1 cellular context compared by ENCODE assay signal in genomic region chr11:1401656-1402221, GRCh38.
TF ChIP-seq lines count a peak whose summit lies in the region.

No MANE protein-coding gene starts in this region.

TF ChIP-seq in HEK293, 187 proteins besides CTCF, POLR2A, EP300 and RAD21 (continued from another document):
- TF ChIP-seq PRDM2 (tag by site-specific recombination; IDR thresholded peaks at IDR 0.05; ENCODE audit: borderline replicate concordance) = no peak
- peak; percentile 52 for TF ChIP-seq ZIC2 (tag by site-specific recombination; IDR thresholded peaks at IDR 0.05)
- no peak for TF ChIP-seq ZNF510 (tag by site-specific recombination; IDR thresholded peaks at IDR 0.05; ENCODE audit: insufficient replicate concordance)
- no peak for TF ChIP-seq ZFP37 (tag by site-specific recombination; IDR thresholded peaks at IDR 0.05)
- TF ChIP-seq ZNF501 (tag by site-specific recombination; IDR thresholded peaks at IDR 0.05) = no peak
- TF ChIP-seq ZFHX2 (tag by site-specific recombination; conservative IDR thresholded peaks at IDR 0.05) = peak; percentile 44; the same call in 1 of the 2 replicates
- TF ChIP-seq ZNF585B (tag by site-specific recombination; IDR thresholded peaks at IDR 0.05) = no peak
- no peak for TF ChIP-seq ZNF623 (tag by site-specific recombination; IDR thresholded peaks at IDR 0.05)
- no peak for TF ChIP-seq ZNF521 (tag by site-specific recombination; IDR thresholded peaks at IDR 0.05)
- TF ChIP-seq ZXDB (tag by site-specific recombination; IDR thresholded peaks at IDR 0.05) = no peak
- TF ChIP-seq ZNF791 (tag by site-specific recombination; IDR thresholded peaks at IDR 0.05) = no peak
- no peak for TF ChIP-seq ZNF76 (tag by site-specific recombination; IDR thresholded peaks at IDR 0.05; ENCODE audit: borderline replicate concordance, low read depth)
- no peak for TF ChIP-seq ZNF146 (tag by site-specific recombination; IDR thresholded peaks at IDR 0.05)
- TF ChIP-seq ZNF239 (tag by site-specific recombination; IDR thresholded peaks at IDR 0.05) = no peak
- TF ChIP-seq ZNF202 (tag by site-specific recombination; IDR thresholded peaks at IDR 0.05; ENCODE audit: borderline replicate concordance) = no peak
- no peak for TF ChIP-seq SP3 (tag by site-specific recombination; IDR thresholded peaks at IDR 0.05)
- peak; percentile 47; the same call in 1 of the 2 replicates for TF ChIP-seq SP7 (tag by site-specific recombination; IDR thresholded peaks at IDR 0.05)
- TF ChIP-seq EGR2 (tag by site-specific recombination; IDR thresholded peaks at IDR 0.05; ENCODE audit: low read depth) = 0 out of 2 replicates have a peak, but pooled peaks have one; percentile 20
- TF ChIP-seq ZNF157 (tag by site-specific recombination; IDR thresholded peaks at IDR 0.05) = no peak
- TF ChIP-seq REST (tag by site-specific recombination; IDR thresholded peaks at IDR 0.05) = peak; percentile 99
- no peak for TF ChIP-seq SP2 (tag by site-specific recombination; IDR thresholded peaks at IDR 0.05)
- TF ChIP-seq GLIS1 (tag by site-specific recombination; IDR thresholded peaks at IDR 0.05) = 0 out of 2 replicates have a peak, but pooled peaks have one; percentile 14
- TF ChIP-seq ZBTB17 (tag by site-specific recombination; IDR thresholded peaks at IDR 0.05) = 0 out of 2 replicates have a peak, but pooled peaks have one; percentile 38
- TF ChIP-seq ZNF600 (tag by site-specific recombination; IDR thresholded peaks at IDR 0.05) = peak; percentile 75
